Comparison of ENCODE assay signal across 1 cellular context in genomic region chrX:74902806-74903205, GRCh38.
TF ChIP-seq lines count a peak whose summit lies in the region.

No MANE protein-coding gene starts in this region.

TF ChIP-seq in GM23338, 12 proteins besides CTCF, POLR2A, EP300 and RAD21 (continued from another document):
- TF ChIP-seq ZNF462 (CRISPR knock-in tag; IDR thresholded peaks at IDR 0.05): no peak
- TF ChIP-seq CREB1 (CRISPR knock-in tag; IDR thresholded peaks at IDR 0.05; ENCODE audit: low read depth): no peak
- no peak for TF ChIP-seq NANOG (IDR thresholded peaks at IDR 0.05; ENCODE audit: borderline replicate concordance)
- TF ChIP-seq ZNF114 (CRISPR knock-in tag; IDR thresholded peaks at IDR 0.05): no peak
- TF ChIP-seq POLR2AphosphoS5 (IDR thresholded peaks at IDR 0.05; ENCODE audit: low read depth): no peak
- no peak for TF ChIP-seq EZH2 (IDR thresholded peaks at IDR 0.05; ENCODE audit: low read depth, unreplicated experiment)
- no peak for TF ChIP-seq STAT1 (IDR thresholded peaks at IDR 0.05; ENCODE audit: unreplicated experiment)
- no peak for TF ChIP-seq EZH2phosphoT487 (IDR thresholded peaks at IDR 0.05; ENCODE audit: unreplicated experiment)
- no peak for TF ChIP-seq ETS1 (IDR thresholded peaks at IDR 0.05)
- TF ChIP-seq JUNB (IDR thresholded peaks at IDR 0.05; ENCODE audit: unreplicated experiment): no peak
